15 cellular contexts compared by ENCODE assay signal in the genomic region with DNA sequence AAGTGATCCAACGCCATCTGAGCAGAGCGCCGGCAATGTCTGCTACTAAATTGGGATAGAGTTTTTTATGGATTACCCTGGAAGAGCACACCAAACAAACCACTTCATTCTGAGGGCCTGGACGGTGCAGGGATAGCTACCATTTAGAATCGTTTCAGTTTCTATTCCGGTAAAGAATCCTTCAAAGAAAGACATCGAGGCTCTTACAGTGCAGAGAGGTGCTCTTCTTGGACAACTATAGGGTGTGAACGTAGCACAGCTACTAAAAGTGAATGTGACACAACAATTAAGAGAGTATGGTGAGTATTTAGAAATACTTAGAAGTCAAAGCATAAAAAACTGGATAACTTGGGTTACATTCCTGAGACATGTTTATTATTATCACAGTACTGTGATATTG. TPM values are rescaled to one million over a fixed set of nuclear protein-coding genes. Genes with fewer than 3 reads are reported as not detected.
DNase-seq lines count a peak whose midpoint lies in the region; ATAC-seq, FAIRE-seq and TF ChIP-seq lines count a peak whose summit lies in the region.
"Had no signal": no experiment of that assay in that cellular context is flagged by ENCODE, and none has a peak within 500 bp of the region (broad histone marks: within the 10 kb centered on the region; RNA-seq: fewer than 3 reads in every experiment).

No MANE protein-coding gene starts in this region.

- H3K27ac ChIP-seq in MM.1S (ENCODE audit: low read length) (peak overlapping the region; percentile 23; the same call in 1 of the 2 replicates), astrocyte (ENCODE audit: low read depth, low read length) (peak overlapping the region; percentile 86)
- H3K27ac ChIP-seq: ascending aorta, neural progenitor cell, tibial artery had no signal

- TF ChIP-seq CTCF in MM.1S (IDR thresholded peaks at IDR 0.05; ENCODE audit: low read length) = no peak
- no peak for TF ChIP-seq CTCF in astrocyte (IDR thresholded peaks at IDR 0.05; ENCODE audit: insufficient read depth, low read depth, low read length)
- TF ChIP-seq CTCF in nephron progenitor cell (IDR thresholded peaks at IDR 0.05) = no peak

- H2AFZ ChIP-seq in MM.1S (ENCODE audit: low read length) (peak overlapping the region; percentile 33; the same call in 1 of the 2 replicates), astrocyte (ENCODE audit: low read depth, low read length) (no peak overlapping the region)
- H2AFZ ChIP-seq: neural progenitor cell had no signal

- H3K9me3 Mint-ChIP-seq in activated CD8-positive, alpha-beta memory T cell treated with anti-CD3 and anti-CD28 coated beads, Interleukin-2, amount 10 ng/mL, durations not matched to agents 7 days and 5 days (ENCODE audit: low read depth) = no peaks in the 10 kb centered on the region
- no peaks in the 10 kb centered on the region for H3K9me3 Mint-ChIP-seq in astrocyte (ENCODE audit: unreplicated experiment)
- no peaks in the 10 kb centered on the region for H3K9me3 Mint-ChIP-seq in nephron progenitor cell
- H3K9me3 Mint-ChIP-seq: neural progenitor cell, WTC11 had no signal

- peak overlapping the region; percentile 46 for H3K4me3 Mint-ChIP-seq in activated CD8-positive, alpha-beta memory T cell treated with anti-CD3 and anti-CD28 coated beads, Interleukin-2, amount 10 ng/mL, durations not matched to agents 7 days and 5 days
- H3K4me3 Mint-ChIP-seq in astrocyte (ENCODE audit: unreplicated experiment) (peak overlapping the region; percentile 37), nephron progenitor cell (no peak overlapping the region)
- H3K4me3 Mint-ChIP-seq: neural progenitor cell, WTC11 had no signal

- H3K4me3 ChIP-seq in MM.1S (ENCODE audit: low read length) (peak overlapping the region; percentile 9; the same call in 1 of the 2 replicates), astrocyte (ENCODE audit: insufficient read depth, low read depth, low read length) (no peak overlapping the region)
- H3K4me3 ChIP-seq: ascending aorta, neural progenitor cell, tibial artery had no signal

- H3K4me1 Mint-ChIP-seq in activated CD8-positive, alpha-beta memory T cell treated with anti-CD3 and anti-CD28 coated beads, Interleukin-2, amount 10 ng/mL, durations not matched to agents 7 days and 5 days = peaks cover 72% of the 10 kb centered on the region
- H3K4me1 Mint-ChIP-seq in astrocyte (ENCODE audit: low read depth, unreplicated experiment) = peaks cover 42% of the 10 kb centered on the region
- H3K4me1 Mint-ChIP-seq in nephron progenitor cell = peaks cover 57% of the 10 kb centered on the region

- H3K36me3 Mint-ChIP-seq in activated CD8-positive, alpha-beta memory T cell treated with anti-CD3 and anti-CD28 coated beads, Interleukin-2, amount 10 ng/mL, durations not matched to agents 7 days and 5 days = peaks cover 5% of the 10 kb centered on the region
- H3K36me3 Mint-ChIP-seq in astrocyte (ENCODE audit: low read depth, unreplicated experiment) = no peaks in the 10 kb centered on the region
- H3K36me3 Mint-ChIP-seq in nephron progenitor cell (ENCODE audit: low read depth) = no peaks in the 10 kb centered on the region
- H3K36me3 Mint-ChIP-seq: neural progenitor cell, WTC11 had no signal

- FAIRE-seq in astrocyte (lab: Jason Lieb, UNC) = no peak
- FAIRE-seq: GM18507 had no signal

- peaks cover 4% of the 10 kb centered on the region for H3F3A ChIP-seq in MM.1S (ENCODE audit: insufficient read depth, low read length)

- peak; percentile 45 for ATAC-seq in activated CD8-positive, alpha-beta memory T cell treated with anti-CD3 and anti-CD28 coated beads, Interleukin-2, amount 10 ng/mL, durations not matched to agents 7 days and 5 days

- CTCF ChIA-PET in activated CD8-positive, alpha-beta memory T cell treated with anti-CD3 and anti-CD28 coated beads, Interleukin-2, amount 10 ng/mL, durations not matched to agents 7 days and 5 days (lab: Charles Lee) = interaction anchor here (1.0 to 2.4 kb wide), 5 partner anchors 8 to 17 kb away, joined by 4 to 15 read pairs (median 6); no protein-coding TSS in a partner anchor

- peaks cover 31% of the 10 kb centered on the region for H3K4me1 ChIP-seq in MM.1S (ENCODE audit: low read length)
- peaks cover 50% of the 10 kb centered on the region for H3K4me1 ChIP-seq in astrocyte (ENCODE audit: insufficient read depth, low read length)
- H3K4me1 ChIP-seq: ascending aorta, neural progenitor cell had no signal

- H3K36me3 ChIP-seq in MM.1S (replicated peaks; ENCODE audit: insufficient read depth, low read length) (no peaks in the 10 kb centered on the region), astrocyte (ENCODE audit: insufficient read depth, low read length) (no peaks in the 10 kb centered on the region)
- H3K36me3 ChIP-seq: ascending aorta, neural progenitor cell, tibial artery had no signal

- H3K27ac Mint-ChIP-seq in activated CD8-positive, alpha-beta memory T cell treated with anti-CD3 and anti-CD28 coated beads, Interleukin-2, amount 10 ng/mL, durations not matched to agents 7 days and 5 days = peak overlapping the region; percentile 88
- H3K27ac Mint-ChIP-seq in astrocyte (ENCODE audit: unreplicated experiment) (peak overlapping the region; percentile 91), nephron progenitor cell (peak overlapping the region; percentile 32)
- H3K27ac Mint-ChIP-seq: neural progenitor cell, WTC11 had no signal

- H3K9ac ChIP-seq in MM.1S (ENCODE audit: low read length) (no peak overlapping the region), astrocyte (ENCODE audit: low read length) (peak overlapping the region; percentile 40)
- H3K9ac ChIP-seq: neural progenitor cell had no signal

- H4K20me1 ChIP-seq in MM.1S (ENCODE audit: insufficient read depth, low read length) (no peaks in the 10 kb centered on the region), astrocyte (ENCODE audit: insufficient read depth, low read length) (no peaks in the 10 kb centered on the region)

- TF ChIP-seq POLR2A in erythroblast (IDR thresholded peaks at IDR 0.05; ENCODE audit: low read length) = no peak

- no peak for DNase-seq in activated CD8-positive, alpha-beta memory T cell treated with anti-CD3 and anti-CD28 coated beads, Interleukin-2, amount 10 ng/mL, durations not matched to agents 7 days and 5 days
- no peak for DNase-seq in activated CD8-positive, alpha-beta memory T cell treated with anti-CD3 and anti-CD28 coated beads, Interleukin-2, amount 50 U/mL, for 48 hours
- DNase-seq in MM.1S = peak; percentile 51
- DNase-seq in astrocyte (ENCODE audit: low read depth) = no peak
- DNase-seq in nephron progenitor cell = no peak
- no peak for DNase-seq in NCI-H1930 (lab: John Stamatoyannopoulos, UW)
- DNase-seq in NAMALWA (ENCODE audit: low spot score) = no peak
- no peak for DNase-seq in erythroblast (lab: John Stamatoyannopoulos, UW)
- DNase-seq: NCI-H146; stimulated activated CD4-positive, alpha-beta T cell treated with anti-CD3 and anti-CD28 coated beads, Interleukin-4, amount 100 ng/mL, for 4 hours; tibial artery had no signal

- no peaks in the 10 kb centered on the region for H3K9me2 ChIP-seq in MM.1S (replicated peaks; ENCODE audit: insufficient read depth, low read length)

- no peaks in the 10 kb centered on the region for H3K9me3 ChIP-seq in MM.1S (replicated peaks; ENCODE audit: insufficient read depth, low read length)
- no peaks in the 10 kb centered on the region for H3K9me3 ChIP-seq in astrocyte (ENCODE audit: insufficient read depth, low read depth, low read length)
- H3K9me3 ChIP-seq: ascending aorta, tibial artery had no signal

- no peaks in the 10 kb centered on the region for H3K27me3 Mint-ChIP-seq in activated CD8-positive, alpha-beta memory T cell treated with anti-CD3 and anti-CD28 coated beads, Interleukin-2, amount 10 ng/mL, durations not matched to agents 7 days and 5 days
- peaks cover 3% of the 10 kb centered on the region for H3K27me3 Mint-ChIP-seq in astrocyte (ENCODE audit: low read depth, unreplicated experiment)
- peaks cover 6% of the 10 kb centered on the region for H3K27me3 Mint-ChIP-seq in nephron progenitor cell (ENCODE audit: low read depth, poor library complexity)

- peak overlapping the region; percentile 52 for H3K4me2 ChIP-seq in MM.1S (ENCODE audit: low read depth, low read length)
- H3K4me2 ChIP-seq in astrocyte (ENCODE audit: low read length) = peak overlapping the region; percentile 83
- H3K4me2 ChIP-seq: neural progenitor cell had no signal

- H3K27me3 ChIP-seq in MM.1S (replicated peaks; ENCODE audit: insufficient read depth, low read length) = no peaks in the 10 kb centered on the region
- no peaks in the 10 kb centered on the region for H3K27me3 ChIP-seq in astrocyte (ENCODE audit: insufficient read depth, low read length)
- H3K27me3 ChIP-seq: ascending aorta, neural progenitor cell, tibial artery had no signal

- no peaks in the 10 kb centered on the region for H3K79me2 ChIP-seq in MM.1S (ENCODE audit: low read length)
- H3K79me2 ChIP-seq in astrocyte (ENCODE audit: insufficient read depth, low read length) = peaks cover 55% of the 10 kb centered on the region

RNA-seq across cellular contexts. Expression of gene HIVEP3, which starts 16.1 kb away (rescaled TPM):
- 10 to 100 TPM; 15.1 to 18.1 TPM for total RNA-seq in activated CD8-positive, alpha-beta memory T cell treated with anti-CD3 and anti-CD28 coated beads, Interleukin-2, amount 10 ng/mL, durations not matched to agents 7 days and 5 days
- total RNA-seq in astrocyte = 8.9 and 9.4 TPM in 2 replicates

Comparison
In these comparisons a context has a peak if more than half of its experiments do, and no peak if none do; other contexts are left out.
1. H3K27ac Mint-ChIP-seq: peak in every context shown above with its lines; median percentile 91 in astrocyte; 88 in activated CD8-positive, alpha-beta memory T cell treated with anti-CD3 and anti-CD28 coated beads, Interleukin-2, amount 10 ng/mL, durations not matched to agents 7 days and 5 days; 32 in nephron progenitor cell.